ENCODE assay signal across 33 cellular contexts in the genomic region with DNA sequence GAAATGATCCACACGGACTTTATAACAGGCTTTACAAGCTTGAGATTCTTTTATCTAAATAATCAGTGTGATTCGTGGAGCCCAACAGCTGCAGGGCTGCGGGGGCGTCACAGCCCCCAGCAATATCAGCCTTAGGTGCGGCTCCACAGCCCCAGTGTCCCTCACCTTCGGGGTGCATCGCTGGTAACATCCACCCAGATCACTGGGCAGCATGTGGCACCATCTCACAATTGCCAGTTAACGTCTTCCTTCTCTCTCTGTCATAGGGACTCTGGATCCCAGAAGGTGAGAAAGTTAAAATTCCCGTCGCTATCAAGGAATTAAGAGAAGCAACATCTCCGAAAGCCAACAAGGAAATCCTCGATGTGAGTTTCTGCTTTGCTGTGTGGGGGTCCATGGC.
"Had no signal": no experiment of that assay in that cellular context is flagged by ENCODE, and none has a peak within 500 bp of the region (broad histone marks: within the 10 kb centered on the region; RNA-seq: fewer than 3 reads in every experiment).

No MANE protein-coding gene starts in this region.

- H3K27ac Mint-ChIP-seq: activated CD4-positive, alpha-beta memory T cell treated with anti-CD3 and anti-CD28 coated beads for 36 hours; activated CD4-positive, alpha-beta T cell treated with anti-CD3 and anti-CD28 coated beads for 36 hours; activated CD4-positive, alpha-beta T cell treated with anti-CD3 and anti-CD28 coated beads, Interleukin-2, amount 10 ng/mL, durations not matched to agents 24 days and 14 days; activated CD8-positive, alpha-beta T cell treated with anti-CD3 and anti-CD28 coated beads, Interleukin-2, amount 10 ng/mL, durations not matched to agents 7 days and 5 days; activated naive CD4-positive, alpha-beta T cell treated with anti-CD3 and anti-CD28 coated beads, Interleukin-2, amount 50 U/mL, for 24 hours; activated naive CD8-positive, alpha-beta T cell treated with anti-CD3 and anti-CD28 coated beads for 36 hours; activated naive CD8-positive, alpha-beta T cell treated with anti-CD3 and anti-CD28 coated beads, Interleukin-2, amount 50 U/mL, for 24 hours; activated T-helper 17 cell treated with anti-CD3 and anti-CD28 coated beads, Interleukin-2, amount 50 U/mL, for 72 hours; T-cell; T-helper 17 cell; T-helper 2 cell treated with Interferon-gamma antibody and Interleukin-4, amounts not matched to agents 5 μg/mL and 100 μg/mL, for 36 hours had no signal

- H3K9me3 ChIP-seq: adrenal gland, body of pancreas, breast epithelium, colonic mucosa, esophagus squamous epithelium, gastroesophageal sphincter had no signal

- H3K4me1 Mint-ChIP-seq: activated CD4-positive, alpha-beta T cell treated with anti-CD3 and anti-CD28 coated beads for 36 hours; activated CD4-positive, alpha-beta T cell treated with anti-CD3 and anti-CD28 coated beads, Interleukin-2, amount 10 ng/mL, durations not matched to agents 24 days and 14 days; activated naive CD4-positive, alpha-beta T cell treated with anti-CD3 and anti-CD28 coated beads, Interleukin-2, amount 50 U/mL, for 24 hours; activated naive CD8-positive, alpha-beta T cell treated with anti-CD3 and anti-CD28 coated beads for 36 hours; activated naive CD8-positive, alpha-beta T cell treated with anti-CD3 and anti-CD28 coated beads, Interleukin-2, amount 50 U/mL, for 24 hours; activated T-helper 17 cell treated with anti-CD3 and anti-CD28 coated beads, Interleukin-2, amount 50 U/mL, for 72 hours; T-cell; T-helper 17 cell had no signal

- H3K4me3 ChIP-seq: adrenal gland, body of pancreas, breast epithelium, cardiac muscle cell, colonic mucosa, esophagus squamous epithelium, gastroesophageal sphincter had no signal

- ATAC-seq: activated CD4-positive, alpha-beta T cell treated with anti-CD3 and anti-CD28 coated beads for 36 hours; activated CD8-positive, alpha-beta T cell treated with anti-CD3 and anti-CD28 coated beads, Interleukin-2, amount 10 ng/mL, durations not matched to agents 7 days and 5 days; activated naive CD8-positive, alpha-beta T cell treated with anti-CD3 and anti-CD28 coated beads, Interleukin-2, amount 50 U/mL, for 24 hours; activated T-cell treated with anti-CD3 and anti-CD28 coated beads, Interleukin-2, amount 50 U/mL, for 4 hours; activated T-helper 17 cell treated with anti-CD3 and anti-CD28 coated beads, Interleukin-2, amount 50 U/mL, for 72 hours; body of pancreas; gastroesophageal sphincter; T-cell; T-helper 17 cell had no signal

- H3K4me1 ChIP-seq: body of pancreas had no signal

- H3K36me3 Mint-ChIP-seq: activated CD4-positive, alpha-beta memory T cell treated with anti-CD3 and anti-CD28 coated beads for 36 hours; activated naive CD8-positive, alpha-beta T cell treated with anti-CD3 and anti-CD28 coated beads for 36 hours; T-cell had no signal

- DNase-seq: activated CD4-positive, alpha-beta memory T cell treated with anti-CD3 and anti-CD28 coated beads for 36 hours; activated CD4-positive, alpha-beta T cell treated with anti-CD3 and anti-CD28 coated beads for 36 hours; activated CD4-positive, alpha-beta T cell treated with anti-CD3 and anti-CD28 coated beads, Interleukin-2, amount 10 ng/mL, durations not matched to agents 24 days and 14 days; activated CD4-positive, CD25-positive, alpha-beta regulatory T cell; activated CD4-positive, CD25-positive, alpha-beta regulatory T cell treated with anti-CD3 and anti-CD28 coated beads, Interleukin-2, amount 50 U/mL, for 72 hours; activated CD8-positive, alpha-beta T cell treated with anti-CD3 and anti-CD28 coated beads, Interleukin-2, amount 10 ng/mL, durations not matched to agents 7 days and 5 days; activated effector memory CD4-positive, alpha-beta T cell treated with Interleukin-2 at 50 U/mL for 16 hours; activated gamma-delta T cell treated with Interleukin-2 at 50 U/mL for 16 hours; activated naive CD4-positive, alpha-beta T cell treated with Interleukin-2 at 50 U/mL for 16 hours; activated naive CD8-positive, alpha-beta T cell treated with anti-CD3 and anti-CD28 coated beads for 36 hours; activated naive CD8-positive, alpha-beta T cell treated with anti-CD3 and anti-CD28 coated beads, Interleukin-2, amount 50 U/mL, for 24 hours; activated T-cell treated with anti-CD3 and anti-CD28 coated beads, Interleukin-2, amount 50 U/mL, for 4 hours; adrenal gland; amygdala; aorta; body of pancreas; central memory CD4-positive, alpha-beta T cell; cerebellar nuclear complex; colonic mucosa; effector CD8-positive, alpha-beta T cell; esophagus squamous epithelium; foreskin melanocyte; SW 1271; T-cell; T-helper 17 cell; T1000 had no signal

- H3K27me3 ChIP-seq: adrenal gland, body of pancreas, breast epithelium, cardiac muscle cell, colonic mucosa, esophagus squamous epithelium, gastroesophageal sphincter had no signal

- H3K27me3 Mint-ChIP-seq: activated CD4-positive, alpha-beta T cell treated with anti-CD3 and anti-CD28 coated beads, Interleukin-2, amount 10 ng/mL, durations not matched to agents 24 days and 14 days; activated naive CD8-positive, alpha-beta T cell treated with anti-CD3 and anti-CD28 coated beads, Interleukin-2, amount 50 U/mL, for 24 hours had no signal

- H3K4me3 Mint-ChIP-seq: activated CD4-positive, alpha-beta memory T cell treated with anti-CD3 and anti-CD28 coated beads for 36 hours; activated CD4-positive, alpha-beta T cell treated with anti-CD3 and anti-CD28 coated beads for 36 hours; activated CD4-positive, alpha-beta T cell treated with anti-CD3 and anti-CD28 coated beads, Interleukin-2, amount 10 ng/mL, durations not matched to agents 24 days and 14 days; activated CD8-positive, alpha-beta T cell treated with anti-CD3 and anti-CD28 coated beads, Interleukin-2, amount 10 ng/mL, durations not matched to agents 7 days and 5 days; activated naive CD4-positive, alpha-beta T cell treated with anti-CD3 and anti-CD28 coated beads, Interleukin-2, amount 50 U/mL, for 24 hours; activated naive CD8-positive, alpha-beta T cell treated with anti-CD3 and anti-CD28 coated beads for 36 hours; activated naive CD8-positive, alpha-beta T cell treated with anti-CD3 and anti-CD28 coated beads, Interleukin-2, amount 50 U/mL, for 24 hours; activated T-cell treated with anti-CD3 and anti-CD28 coated beads, Interleukin-2, amount 50 U/mL, for 4 hours; activated T-helper 17 cell treated with anti-CD3 and anti-CD28 coated beads, Interleukin-2, amount 50 U/mL, for 72 hours; T-cell; T-helper 17 cell; T-helper 2 cell treated with Interferon-gamma antibody and Interleukin-4, amounts not matched to agents 5 μg/mL and 100 μg/mL, for 36 hours had no signal

- H3K27ac ChIP-seq: adrenal gland, body of pancreas, cardiac muscle cell, colonic mucosa, epithelial cell of prostate, esophagus squamous epithelium had no signal

- H3K9me3 Mint-ChIP-seq: activated CD4-positive, alpha-beta memory T cell treated with anti-CD3 and anti-CD28 coated beads for 36 hours; activated CD4-positive, alpha-beta T cell treated with anti-CD3 and anti-CD28 coated beads, Interleukin-2, amount 10 ng/mL, durations not matched to agents 24 days and 14 days; activated naive CD4-positive, alpha-beta T cell treated with anti-CD3 and anti-CD28 coated beads, Interleukin-2, amount 50 U/mL, for 24 hours; activated naive CD8-positive, alpha-beta T cell treated with anti-CD3 and anti-CD28 coated beads for 36 hours; activated naive CD8-positive, alpha-beta T cell treated with anti-CD3 and anti-CD28 coated beads, Interleukin-2, amount 50 U/mL, for 24 hours; activated T-cell treated with anti-CD3 and anti-CD28 coated beads, Interleukin-2, amount 50 U/mL, for 4 hours; activated T-helper 17 cell treated with anti-CD3 and anti-CD28 coated beads, Interleukin-2, amount 50 U/mL, for 72 hours; T-cell; T-helper 2 cell treated with Interferon-gamma antibody and Interleukin-4, amounts not matched to agents 5 μg/mL and 100 μg/mL, for 36 hours had no signal

- H3K36me3 ChIP-seq: cardiac muscle cell, colonic mucosa had no signal
